Comparison of ENCODE assay signal across 1 cellular context in genomic region chr11:123186291-123186690, GRCh38.
TF ChIP-seq lines count a peak whose summit lies in the region.

No MANE protein-coding gene starts in this region.

TF ChIP-seq in GM23338, 12 proteins besides CTCF, POLR2A, EP300 and RAD21:
- no peak for TF ChIP-seq EZH2phosphoT487 (IDR thresholded peaks at IDR 0.05; ENCODE audit: unreplicated experiment)
- TF ChIP-seq NANOG (IDR thresholded peaks at IDR 0.05; ENCODE audit: borderline replicate concordance): no peak
- no peak for TF ChIP-seq ZNF114 (CRISPR knock-in tag; IDR thresholded peaks at IDR 0.05)
- TF ChIP-seq STAT1 (IDR thresholded peaks at IDR 0.05; ENCODE audit: unreplicated experiment): no peak
- no peak for TF ChIP-seq REST (IDR thresholded peaks at IDR 0.05; ENCODE audit: unreplicated experiment)
- TF ChIP-seq ETS1 (IDR thresholded peaks at IDR 0.05): no peak
- no peak for TF ChIP-seq JUNB (IDR thresholded peaks at IDR 0.05; ENCODE audit: unreplicated experiment)
- TF ChIP-seq POLR2AphosphoS5 (IDR thresholded peaks at IDR 0.05; ENCODE audit: low read depth): no peak
- no peak for TF ChIP-seq ZNF462 (CRISPR knock-in tag; IDR thresholded peaks at IDR 0.05)
- TF ChIP-seq ZNF331 (CRISPR knock-in tag; IDR thresholded peaks at IDR 0.05; ENCODE audit: low read depth): no peak
- no peak for TF ChIP-seq CREB1 (CRISPR knock-in tag; IDR thresholded peaks at IDR 0.05; ENCODE audit: low read depth)
- no peak for TF ChIP-seq EZH2 (IDR thresholded peaks at IDR 0.05; ENCODE audit: low read depth, unreplicated experiment)
